ENCODE assay signal across 8 cellular contexts in the genomic region with DNA sequence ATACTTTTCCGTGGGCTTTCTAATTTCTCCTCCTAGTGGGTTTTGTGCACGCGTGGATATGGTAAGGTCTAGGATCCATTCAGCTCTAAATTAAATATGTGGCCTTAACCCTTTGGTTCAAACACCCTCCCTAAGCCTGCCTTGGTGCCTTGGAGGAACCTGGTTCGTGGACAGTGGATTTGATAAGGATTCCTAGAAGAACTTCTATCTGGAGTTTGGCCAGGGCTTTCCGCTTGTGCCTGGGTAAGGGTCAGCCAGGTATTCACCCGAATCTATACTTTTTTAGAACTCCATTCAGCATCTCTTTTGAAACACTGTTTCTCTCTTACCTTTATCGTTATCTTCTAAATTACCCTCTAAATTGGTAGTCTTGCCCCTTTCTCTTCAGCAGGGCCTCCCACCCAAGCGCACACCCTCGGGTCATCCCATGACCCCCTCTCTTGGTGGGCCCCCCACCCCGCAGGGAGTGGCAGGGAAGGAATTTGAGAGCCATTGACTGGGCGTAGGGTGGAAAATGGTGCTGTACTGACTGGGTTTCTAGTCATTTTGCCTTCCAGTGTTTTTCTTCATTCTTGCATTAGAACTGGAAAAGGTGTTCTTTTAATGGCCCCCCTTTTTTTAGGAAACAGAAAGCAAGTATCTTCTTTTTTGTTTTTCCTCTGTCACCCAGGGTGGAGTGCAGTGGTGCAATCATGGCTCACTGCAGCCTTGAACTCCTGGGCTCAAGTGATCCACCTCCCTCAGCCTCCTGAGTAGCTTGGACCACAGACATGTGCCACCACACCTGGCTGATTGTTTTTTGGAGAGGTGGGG. TPM values are rescaled to one million over a fixed set of nuclear protein-coding genes. Genes with fewer than 3 reads are reported as not detected.
DNase-seq lines count a peak whose midpoint lies in the region; ATAC-seq and TF ChIP-seq lines count a peak whose summit lies in the region.

No MANE protein-coding gene starts in this region.

- H3K27me3 Mint-ChIP-seq in activated naive CD4-positive, alpha-beta T cell treated with anti-CD3 and anti-CD28 coated beads, Interleukin-2, amount 50 U/mL, for 24 hours, result peaks cover 37% of the 10 kb centered on the region

- peak overlapping the region; percentile 40 for H3K4me3 Mint-ChIP-seq in activated naive CD4-positive, alpha-beta T cell treated with anti-CD3 and anti-CD28 coated beads, Interleukin-2, amount 50 U/mL, for 24 hours

- H3K4me1 ChIP-seq in right lobe of liver (peaks cover 0 to 29% (median 17%) of the 10 kb centered on the region in 4 donors), tibial artery (peaks cover 0 to 55% (median 16%) of the 10 kb centered on the region in 4 donors)

- CTCF ChIA-PET in HEK293T (lab: Yijun Ruan, JAX), result no interaction called here

- no peak overlapping the region for H3K27ac Mint-ChIP-seq in activated naive CD4-positive, alpha-beta T cell treated with anti-CD3 and anti-CD28 coated beads, Interleukin-2, amount 50 U/mL, for 24 hours
- H3K27ac Mint-ChIP-seq in activated naive CD4-positive, alpha-beta T cell treated with anti-CD3 and anti-CD28 coated beads, Interleukin-2, amount 50 U/mL, for 72 hours, result no peak overlapping the region

- in situ Hi-C loops in astrocyte of the spinal cord (cut with HindIII; ENCODE audit: low sequenced_read_pairs), result no loop called here

- 39% methylated on average over 10 of the region's 11 CpGs for WGBS in right lobe of liver (ENCODE audit: insufficient coverage, low coverage, low lambda C conversion rate, missing lambda C conversion rate)

- no peak for TF ChIP-seq POLR2A in right lobe of liver (IDR thresholded peaks at IDR 0.05)

- H3K36me3 Mint-ChIP-seq in activated naive CD4-positive, alpha-beta T cell treated with anti-CD3 and anti-CD28 coated beads, Interleukin-2, amount 50 U/mL, for 24 hours, result peaks cover 3% of the 10 kb centered on the region
- H3K36me3 Mint-ChIP-seq in activated naive CD4-positive, alpha-beta T cell treated with anti-CD3 and anti-CD28 coated beads, Interleukin-2, amount 50 U/mL, for 72 hours, result no peaks in the 10 kb centered on the region

- H3K36me3 ChIP-seq in right lobe of liver (no peaks in the 10 kb centered on the region), tibial artery (no peaks in the 10 kb centered on the region)

- DNase-seq in activated naive CD4-positive, alpha-beta T cell treated with anti-CD3 and anti-CD28 coated beads, Interleukin-2, amount 50 U/mL, for 72 hours (ENCODE audit: low spot score in 2 of 2), result no peak
- no peak for DNase-seq in astrocyte of the spinal cord (ENCODE audit: low read depth, low spot score)
- DNase-seq in right lobe of liver, result no peak
- DNase-seq in tibial artery, result no peak
- DNase-seq in stimulated activated CD4-positive, alpha-beta T cell treated with anti-CD3 and anti-CD28 coated beads, Interleukin-15, amount 100 ng/mL, for 24 hours, result no peak
- no peak for DNase-seq in HEK293T (ENCODE audit: extremely low spot score)
- DNase-seq in 8988T, result no peak

- H3K4me1 Mint-ChIP-seq in activated naive CD4-positive, alpha-beta T cell treated with anti-CD3 and anti-CD28 coated beads, Interleukin-2, amount 50 U/mL, for 24 hours, result peaks cover 11% of the 10 kb centered on the region

- H3K27me3 ChIP-seq in right lobe of liver (no peaks in the 10 kb centered on the region), tibial artery (no peaks in the 10 kb centered on the region)

- H3K9me3 Mint-ChIP-seq in activated naive CD4-positive, alpha-beta T cell treated with anti-CD3 and anti-CD28 coated beads, Interleukin-2, amount 50 U/mL, for 24 hours, result no peaks in the 10 kb centered on the region
- no peaks in the 10 kb centered on the region for H3K9me3 Mint-ChIP-seq in activated naive CD4-positive, alpha-beta T cell treated with anti-CD3 and anti-CD28 coated beads, Interleukin-2, amount 50 U/mL, for 72 hours

- intact Hi-C loops in right lobe of liver (cut with DNase I) (no loop called here), tibial artery (cut with DNase I; ENCODE audit: low total_unique reads) (no loop called here)

- H3K4me3 ChIP-seq in astrocyte of the spinal cord (ENCODE audit: low read depth, low read length) (peak overlapping the region; percentile 62), right lobe of liver (peak overlapping the region; percentile 52 to 75 (median 71)), tibial artery (peak overlapping the region; percentile 71 to 86)

- H3K27ac ChIP-seq in right lobe of liver (peak overlapping the region in 2 of 3 donors; percentile 83 to 94), tibial artery (peak overlapping the region; percentile 84 to 92)

- TF ChIP-seq CTCF in astrocyte of the spinal cord (IDR thresholded peaks at IDR 0.05; ENCODE audit: low read depth, low read length) (no peak), right lobe of liver (IDR thresholded peaks at IDR 0.05) (no peak), tibial artery (IDR thresholded peaks at IDR 0.05) (no peak)

- H3K9me3 ChIP-seq in right lobe of liver (no peaks in the 10 kb centered on the region), tibial artery (no peaks in the 10 kb centered on the region)

- POLR2A ChIA-PET in HEK293T (lab: Yijun Ruan, JAX), result no interaction called here

- ATAC-seq in activated naive CD4-positive, alpha-beta T cell treated with anti-CD3 and anti-CD28 coated beads, Interleukin-2, amount 50 U/mL, for 72 hours, result no peak
- no peak for ATAC-seq in right lobe of liver

TF ChIP-seq in HEK293T, 16 proteins besides CTCF, POLR2A, EP300 and RAD21:
- no peak for TF ChIP-seq LEF1 (IDR thresholded peaks at IDR 0.05; ENCODE audit: borderline replicate concordance)
- TF ChIP-seq SUZ12 (IDR thresholded peaks at IDR 0.05), result no peak
- TF ChIP-seq CTBP1 (IDR thresholded peaks at IDR 0.05; ENCODE audit: borderline replicate concordance), result no peak
- TF ChIP-seq L3MBTL2 (conservative IDR thresholded peaks at IDR 0.05), result no peak
- no peak for TF ChIP-seq TARDBP (IDR thresholded peaks at IDR 0.05)
- no peak for TF ChIP-seq FOXA1 (IDR thresholded peaks at IDR 0.05)
- no peak for TF ChIP-seq FOXM1 (IDR thresholded peaks at IDR 0.05; ENCODE audit: borderline replicate concordance)
- no peak for TF ChIP-seq ZNF384 (IDR thresholded peaks at IDR 0.05)
- no peak for TF ChIP-seq ELF4 (IDR thresholded peaks at IDR 0.05)
- TF ChIP-seq HDGF (IDR thresholded peaks at IDR 0.05; ENCODE audit: borderline replicate concordance), result no peak
- TF ChIP-seq ARNT (IDR thresholded peaks at IDR 0.05), result no peak
- TF ChIP-seq FOXK2 (IDR thresholded peaks at IDR 0.05), result no peak
- TF ChIP-seq, protein P1, sequence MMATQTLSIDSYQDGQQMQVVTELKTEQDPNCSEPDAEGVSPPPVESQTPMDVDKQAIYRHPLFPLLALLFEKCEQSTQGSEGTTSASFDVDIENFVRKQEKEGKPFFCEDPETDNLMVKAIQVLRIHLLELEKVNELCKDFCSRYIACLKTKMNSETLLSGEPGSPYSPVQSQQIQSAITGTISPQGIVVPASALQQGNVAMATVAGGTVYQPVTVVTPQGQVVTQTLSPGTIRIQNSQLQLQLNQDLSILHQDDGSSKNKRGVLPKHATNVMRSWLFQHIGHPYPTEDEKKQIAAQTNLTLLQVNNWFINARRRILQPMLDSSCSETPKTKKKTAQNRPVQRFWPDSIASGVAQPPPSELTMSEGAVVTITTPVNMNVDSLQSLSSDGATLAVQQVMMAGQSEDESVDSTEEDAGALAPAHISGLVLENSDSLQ (IDR thresholded peaks at IDR 0.05), result no peak
- TF ChIP-seq SP1 (IDR thresholded peaks at IDR 0.05), result no peak
- no peak for TF ChIP-seq NFRKB (IDR thresholded peaks at IDR 0.05)
- TF ChIP-seq BHLHE40 (IDR thresholded peaks at IDR 0.05; ENCODE audit: borderline replicate concordance), result no peak

RNA-seq across cellular contexts. Expression of gene SOCS6, which starts 1.8 kb away (rescaled TPM):
- total RNA-seq in activated naive CD4-positive, alpha-beta T cell treated with anti-CD3 and anti-CD28 coated beads, Interleukin-2, amount 50 U/mL, for 72 hours, result 1 to 10 TPM; 1.4 to 1.7 TPM
- total RNA-seq in right lobe of liver, result 10 to 100 TPM; 11.7 to 18.0 (median 14.0) TPM

Comparison
In these comparisons a context has a peak if more than half of its experiments do, and no peak if none do; other contexts are left out.
1. RNA of gene SOCS6, which starts 1.8 kb away (total RNA-seq): 11.7 to 18.0 TPM in right lobe of liver; 1.4 to 1.7 TPM in activated naive CD4-positive, alpha-beta T cell treated with anti-CD3 and anti-CD28 coated beads, Interleukin-2, amount 50 U/mL, for 72 hours; every median in the first group is over 4 times any median in the second.
2. Peak in every context shown above with its lines, with median percentiles within 50 percentile points of each other: H3K4me3 ChIP-seq.